ENCODE assay signal across 25 cellular contexts in genomic region chr16:654034-654433, GRCh38. TPM values are rescaled to one million over a fixed set of nuclear protein-coding genes. Genes with fewer than 3 reads are reported as not detected.
"Had no signal": no experiment of that assay in that cellular context is flagged by ENCODE, and none has a peak within 500 bp of the region (broad histone marks: within the 10 kb centered on the region; RNA-seq: fewer than 3 reads in every experiment).

No MANE protein-coding gene starts in this region.

- H3K4me1 ChIP-seq: foreskin keratinocyte had no signal

- H2AFZ ChIP-seq: hepatocyte had no signal

- H3K9me3 ChIP-seq: esophagus muscularis mucosa, gastroesophageal sphincter, heart left ventricle, left lung, lower lobe of right lung, mucosa of descending colon had no signal

- H3K79me2 ChIP-seq: hepatocyte had no signal

- H3K27ac ChIP-seq: coronary artery, dorsolateral prefrontal cortex, esophagus muscularis mucosa, foreskin keratinocyte, gastroesophageal sphincter, heart left ventricle, hepatocyte, left lung, lower lobe of right lung had no signal

- DNase-seq: dermis blood vessel endothelial cell; dorsolateral prefrontal cortex; effector CD4-positive, alpha-beta T cell; effector memory CD4-positive, alpha-beta T cell; foreskin keratinocyte; heart left ventricle; hypothalamus; immature natural killer cell; islet precursor cell; kidney; kidney glomerular epithelial cell; left colon; left lung; left ventricle myocardium superior; lower lobe of right lung; mesenchymal stem cell; mucosa of descending colon had no signal

- FAIRE-seq: colon, endothelial cell of umbilical vein, frontal cortex, kidney had no signal

- H3K4me3 Mint-ChIP-seq: immature natural killer cell, mesothelial cell of epicardium had no signal

- H3K27ac Mint-ChIP-seq: immature natural killer cell, mesothelial cell of epicardium had no signal

- H3K4me1 Mint-ChIP-seq: immature natural killer cell had no signal

- H3K4me3 ChIP-seq: coronary artery, dorsolateral prefrontal cortex, esophagus muscularis mucosa, gastroesophageal sphincter, heart left ventricle, hepatocyte, left lung, lower lobe of right lung, mucosa of descending colon had no signal

- H3K9me3 Mint-ChIP-seq: immature natural killer cell, mesothelial cell of epicardium had no signal

- H3K4me2 ChIP-seq: hepatocyte had no signal

- ATAC-seq: foreskin keratinocyte, gastroesophageal sphincter, heart left ventricle, left colon, left lung, left ventricle myocardium superior, lower lobe of right lung, mucosa of descending colon had no signal

- H3K27me3 ChIP-seq: dorsolateral prefrontal cortex, esophagus muscularis mucosa, foreskin keratinocyte, gastroesophageal sphincter, heart left ventricle, hepatocyte, left lung had no signal

- H3K36me3 Mint-ChIP-seq: immature natural killer cell, mesothelial cell of epicardium had no signal

RNA-seq across cellular contexts. Expression of gene RHBDL1, which starts 21.4 kb away (rescaled TPM):
- polyA plus RNA-seq: immature natural killer cell had no signal
